ENCODE assay signal across 11 cellular contexts in the genomic region with DNA sequence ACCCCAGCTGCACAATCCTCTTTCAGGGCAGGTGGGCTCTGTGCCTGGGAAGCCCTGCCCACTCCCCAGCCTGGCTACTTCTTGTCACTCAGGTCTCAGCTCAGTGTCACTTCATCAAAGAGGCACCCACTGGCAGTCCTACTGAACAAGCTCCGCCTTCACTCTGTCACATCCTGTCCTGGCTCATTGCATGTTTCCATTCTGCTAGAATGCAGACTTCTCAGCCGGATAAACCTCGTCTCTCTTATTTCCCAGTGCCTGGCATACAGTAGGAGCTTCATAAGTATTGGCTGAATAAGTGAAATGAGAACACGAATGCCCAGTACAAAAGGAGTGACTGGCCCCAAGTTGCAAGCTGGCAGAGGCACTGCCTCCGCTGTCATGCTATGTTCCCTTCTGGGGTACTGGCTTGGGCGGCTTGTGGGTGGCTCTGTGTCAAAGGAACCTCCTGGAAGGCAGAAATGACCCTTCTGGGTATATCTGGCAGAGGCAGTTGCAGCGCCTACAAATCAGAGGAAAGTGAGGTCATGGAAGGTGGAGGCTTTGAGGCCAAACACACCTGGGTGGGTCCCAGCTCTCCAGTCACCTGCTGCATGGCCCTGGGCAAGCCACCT.
DNase-seq lines count a peak whose midpoint lies in the region; FAIRE-seq and TF ChIP-seq lines count a peak whose summit lies in the region.
"Had no signal": no experiment of that assay in that cellular context is flagged by ENCODE, and none has a peak within 500 bp of the region (broad histone marks: within the 10 kb centered on the region; RNA-seq: fewer than 3 reads in every experiment).

No MANE protein-coding gene starts in this region.

- peaks cover 55% of the 10 kb centered on the region for H3K4me1 ChIP-seq in BLaER1

- H3K27me3 Mint-ChIP-seq in nephron progenitor cell (ENCODE audit: low read depth, poor library complexity): peaks cover 21% of the 10 kb centered on the region
- H3K27me3 Mint-ChIP-seq: CD4-positive, CD25-positive, alpha-beta regulatory T cell had no signal

- H3K9ac ChIP-seq in BLaER1: no peak overlapping the region

- H3K4me3 ChIP-seq in BLaER1 (no peak overlapping the region), MG63 (no peak overlapping the region), dorsolateral prefrontal cortex (peak overlapping the region in 3 of 59 donors; percentile 3 to 20 (median 18))

- H3K27ac Mint-ChIP-seq in nephron progenitor cell: peak overlapping the region; percentile 84
- H3K27ac Mint-ChIP-seq: natural killer cell treated with Interleukin-12 subunit alpha and Interleukin-12 subunit beta and Interleukin-15 and Interleukin-18, amount 100 ng/mL, for 72 hours had no signal

- no peaks in the 10 kb centered on the region for H3K27me3 ChIP-seq in BLaER1
- H3K27me3 ChIP-seq in MG63: no peaks in the 10 kb centered on the region
- H3K27me3 ChIP-seq in dorsolateral prefrontal cortex: no peaks in the 10 kb centered on the region

- H3K36me3 ChIP-seq in BLaER1 (no peaks in the 10 kb centered on the region), MG63 (no peaks in the 10 kb centered on the region; the same call in none of the 2 replicates)

- H4K20me1 ChIP-seq in BLaER1: 0 out of 2 replicates have a peak, but pooled peaks cover 2% of the 10 kb centered on the region

- no peak for FAIRE-seq in RCC 7860 (lab: Jason Lieb, UNC)

- no peaks in the 10 kb centered on the region for H3K9me3 Mint-ChIP-seq in nephron progenitor cell
- H3K9me3 Mint-ChIP-seq: CD4-positive, CD25-positive, alpha-beta regulatory T cell; natural killer cell treated with Interleukin-12 subunit alpha and Interleukin-12 subunit beta and Interleukin-15 and Interleukin-18, amount 100 ng/mL, for 72 hours had no signal

- H3K4me1 Mint-ChIP-seq in nephron progenitor cell: peaks cover 77% of the 10 kb centered on the region

- no peak overlapping the region for H3K27ac ChIP-seq in BLaER1
- H3K27ac ChIP-seq in dorsolateral prefrontal cortex: peak overlapping the region; percentile 74 to 99 (median 94)

- H3K4me2 ChIP-seq in BLaER1: peak overlapping the region; percentile 39

- H3K4me3 Mint-ChIP-seq in nephron progenitor cell: no peak overlapping the region
- H3K4me3 Mint-ChIP-seq: natural killer cell treated with Interleukin-12 subunit alpha and Interleukin-12 subunit beta and Interleukin-15 and Interleukin-18, amount 100 ng/mL, for 72 hours had no signal

- H3K36me3 Mint-ChIP-seq in nephron progenitor cell (ENCODE audit: low read depth): no peaks in the 10 kb centered on the region
- H3K36me3 Mint-ChIP-seq: CD4-positive, CD25-positive, alpha-beta regulatory T cell; natural killer cell treated with Interleukin-12 subunit alpha and Interleukin-12 subunit beta and Interleukin-15 and Interleukin-18, amount 100 ng/mL, for 72 hours had no signal

- intact Hi-C loops in dorsolateral prefrontal cortex (cut with DNase I): loop anchor here in 1 of 2 donors (2.0 to 5.0 kb wide), 3 partner anchors 16 to 116 kb away; no protein-coding TSS in a partner anchor

- H3K9me3 ChIP-seq in BLaER1 (no peaks in the 10 kb centered on the region), MG63 (no peaks in the 10 kb centered on the region)

- DNase-seq in MG63 (peak; percentile 84), dorsolateral prefrontal cortex (peak in 2 of 10 donors; percentile 49 to 52), nephron progenitor cell (no peak), RCC 7860 (ENCODE audit: low spot score) (no peak), cerebellum (ENCODE audit: low spot score) (no peak), NCI-H1436 (lab: John Stamatoyannopoulos, UW) (no peak)
- DNase-seq in stimulated activated CD8-positive, alpha-beta memory T cell treated with anti-CD3 and anti-CD28 coated beads, Interleukin-4, amount 100 ng/mL, for 48 hours: no peak
- DNase-seq: MV-4-11 had no signal

- TF ChIP-seq CTCF in dorsolateral prefrontal cortex (IDR thresholded peaks at IDR 0.05 in 54 of 56, conservative IDR thresholded peaks at IDR 0.05 in 2 of 56; ENCODE audit: low read depth in 1 of 56, partially characterized antibody in 56 of 56): no peak
- no peak for TF ChIP-seq CTCF in nephron progenitor cell (IDR thresholded peaks at IDR 0.05)
